1 cellular context compared by ENCODE assay signal in genomic region chr5:135243194-135244191, GRCh38.
TF ChIP-seq lines count a peak whose summit lies in the region.

No MANE protein-coding gene starts in this region.

TF ChIP-seq in SK-N-SH treated with all-trans-retinoic acid at 6 μM for 48 hours, 23 proteins besides CTCF, POLR2A, EP300 and RAD21 (continued from another document):
- TF ChIP-seq TSHZ2 (CRISPR knock-in tag; IDR thresholded peaks at IDR 0.05), result peak; percentile 85
- no peak; the same call in 1 of the 2 replicates for TF ChIP-seq RARB (CRISPR knock-in tag; IDR thresholded peaks at IDR 0.05)
- no peak for TF ChIP-seq ZFP30 (CRISPR knock-in tag; IDR thresholded peaks at IDR 0.05)
TF ChIP-seq in SK-N-SH treated with all-trans-retinoic acid at 6 μM for 48 hours: peak in this region for 6.
